ENCODE assay signal across 8 cellular contexts in genomic region chr2:172555522-172556283, GRCh38. TPM values are rescaled to one million over a fixed set of nuclear protein-coding genes. Genes with fewer than 3 reads are reported as not detected.
DNase-seq lines count a peak whose midpoint lies in the region; ATAC-seq and TF ChIP-seq lines count a peak whose summit lies in the region.

PDK1 (plus strand) TSS chr2:172556090; CDS start chr2:172556151, 61 bp downstream.

- H3K9me2 ChIP-seq in MM.1S (replicated peaks; ENCODE audit: insufficient read depth, low read length), result no peaks in the 10 kb centered on the region

- H3K79me1 ChIP-seq in neuronal stem cell (ENCODE audit: low read depth, low read length), result no peaks in the 10 kb centered on the region

- DNase-seq in GDM1 (lab: John Stamatoyannopoulos, UW) (peak; percentile 89), HCEC 1CT (peak; percentile 88), MM.1S (peak; percentile 91), SJCRH30 (peak; percentile 85 to 89), foreskin keratinocyte (peak; percentile 72 to 81), neuronal stem cell (ENCODE audit: low spot score) (peak; percentile 88)
- peak; percentile 81 for DNase-seq in activated gamma-delta T cell treated with anti-CD3 and anti-CD28 coated beads, Interleukin-2, amount 50 U/mL, for 16 hours (ENCODE audit: low read depth)

- H3K27ac ChIP-seq in MM.1S (ENCODE audit: low read length) (peak within 1 kb of the TSS; percentile 90), SJCRH30 (peak within 1 kb of the TSS; percentile 70), foreskin keratinocyte (peak within 1 kb of the TSS; percentile 84), neuronal stem cell (replicated peaks; ENCODE audit: low read length) (peak within 1 kb of the TSS; percentile 48)

- no peaks in the 10 kb centered on the region for H3K36me3 ChIP-seq in MM.1S (replicated peaks; ENCODE audit: insufficient read depth, low read length)
- H3K36me3 ChIP-seq in SJCRH30, result no peaks in the 10 kb centered on the region
- peaks cover 0 to 8% of the 10 kb centered on the region in 2 donors for H3K36me3 ChIP-seq in neuronal stem cell (replicated peaks in 1 of 2; ENCODE audit: control insufficient read depth in 2 of 2, insufficient read depth in 2 of 2, low read length in 2 of 2)

- no peak within 1 kb of the TSS for H3K4ac ChIP-seq in neuronal stem cell (ENCODE audit: low read length)

- no peak for TF ChIP-seq CTCF in MM.1S (IDR thresholded peaks at IDR 0.05; ENCODE audit: low read length)
- no peak for TF ChIP-seq CTCF in foreskin keratinocyte (conservative IDR thresholded peaks at IDR 0.05)
- no peak for TF ChIP-seq CTCF in subcutaneous adipose tissue (IDR thresholded peaks at IDR 0.05; ENCODE audit: low read depth)

- peak within 1 kb of the TSS; percentile 14 for H3K14ac ChIP-seq in neuronal stem cell (ENCODE audit: low read length)

- no CpG with 5 or more reads among the region's 88 CpGs for WGBS in neuronal stem cell (ENCODE audit: extremely low coverage in 2 of 2, insufficient read length in 2 of 2, insufficient replicate concordance in 1 of 2), 2 donors

- peak within 1 kb of the TSS; percentile 97 for H3K18ac ChIP-seq in neuronal stem cell (ENCODE audit: low read length)

- H2BK120ac ChIP-seq in neuronal stem cell (ENCODE audit: low read depth, low read length), result no peak within 1 kb of the TSS

- peak; percentile 84 for ATAC-seq in foreskin keratinocyte

- H2BK5ac ChIP-seq in neuronal stem cell (ENCODE audit: low read length), result no peak within 1 kb of the TSS

- H4K8ac ChIP-seq in neuronal stem cell (ENCODE audit: low read depth, low read length), result no peak within 1 kb of the TSS

- H3K9ac ChIP-seq in MM.1S (ENCODE audit: low read length) (peak within 1 kb of the TSS; percentile 84), neuronal stem cell (ENCODE audit: low read depth, low read length, poor library complexity) (peak within 1 kb of the TSS; percentile 91)

- H3K27me3 ChIP-seq in MM.1S (replicated peaks; ENCODE audit: insufficient read depth, low read length), result no peaks in the 10 kb centered on the region
- H3K27me3 ChIP-seq in SJCRH30, result no peaks in the 10 kb centered on the region
- H3K27me3 ChIP-seq in foreskin keratinocyte, result no peaks in the 10 kb centered on the region
- H3K27me3 ChIP-seq in neuronal stem cell (ENCODE audit: control insufficient read depth in 3 of 3, insufficient read depth in 3 of 3, low read depth in 1 of 3, low read length in 3 of 3), result peaks cover 0 to 6% (median 0%) of the 10 kb centered on the region in 3 experiments

- H4K20me1 ChIP-seq in MM.1S (ENCODE audit: insufficient read depth, low read length), result no peaks in the 10 kb centered on the region

- peak within 1 kb of the TSS; percentile 86 for H3K4me3 ChIP-seq in MM.1S (ENCODE audit: low read length)
- peak within 1 kb of the TSS; percentile 92 for H3K4me3 ChIP-seq in SJCRH30
- peak within 1 kb of the TSS; percentile 87 to 96 for H3K4me3 ChIP-seq in neuronal stem cell (ENCODE audit: low read length in 2 of 2)

- H2AFZ ChIP-seq in MM.1S (ENCODE audit: low read length), result peak within 1 kb of the TSS; percentile 69
- peak within 1 kb of the TSS; percentile 97 for H2AFZ ChIP-seq in neuronal stem cell (ENCODE audit: low read length)

- no peak within 1 kb of the TSS for H2AK5ac ChIP-seq in neuronal stem cell (ENCODE audit: low read depth, low read length)

- peak within 1 kb of the TSS; percentile 82 for H2BK12ac ChIP-seq in neuronal stem cell (ENCODE audit: low read length)

- peak within 1 kb of the TSS; percentile 99 for H3K23ac ChIP-seq in neuronal stem cell (ENCODE audit: low read depth, low read length, poor library complexity)

- H2BK15ac ChIP-seq in neuronal stem cell (ENCODE audit: low read length), result peak within 1 kb of the TSS; percentile 40

- peaks cover 44% of the 10 kb centered on the region for H3K4me1 ChIP-seq in MM.1S (ENCODE audit: low read length)
- peaks cover 2% of the 10 kb centered on the region; the same call in 1 of the 2 replicates for H3K4me1 ChIP-seq in SJCRH30
- H3K4me1 ChIP-seq in foreskin keratinocyte, result peaks cover 19% of the 10 kb centered on the region
- H3K4me1 ChIP-seq in neuronal stem cell (ENCODE audit: control insufficient read depth in 2 of 2, insufficient read depth in 1 of 2, low read depth in 1 of 2, low read length in 2 of 2), result peaks cover 4 to 11% of the 10 kb centered on the region in 2 donors

- H3K79me2 ChIP-seq in MM.1S (ENCODE audit: low read length), result peaks cover 98% of the 10 kb centered on the region

- H3K4me2 ChIP-seq in MM.1S (ENCODE audit: low read depth, low read length) (peak within 1 kb of the TSS; percentile 82), neuronal stem cell (ENCODE audit: insufficient read depth, low read length, poor library complexity, severe bottlenecking) (peak within 1 kb of the TSS; percentile 85)

- H3K9me3 ChIP-seq in MM.1S (replicated peaks; ENCODE audit: insufficient read depth, low read length), result no peaks in the 10 kb centered on the region
- H3K9me3 ChIP-seq in SJCRH30 (replicated peaks), result no peaks in the 10 kb centered on the region
- no peaks in the 10 kb centered on the region for H3K9me3 ChIP-seq in neuronal stem cell (replicated peaks in 1 of 2; ENCODE audit: control insufficient read depth in 2 of 2, insufficient read depth in 1 of 2, low read depth in 1 of 2, low read length in 2 of 2)

- H3F3A ChIP-seq in MM.1S (ENCODE audit: insufficient read depth, low read length), result peaks cover 49% of the 10 kb centered on the region

- no peak within 1 kb of the TSS for H4K91ac ChIP-seq in neuronal stem cell (ENCODE audit: low read depth, low read length, poor library complexity)

RNA-seq across cellular contexts. Expression of gene PDK1, which starts in this region (rescaled TPM):
- total RNA-seq in SJCRH30 (2014; rRNA removed; shearing (Covaris generic)), result 28.2 and 39.1 TPM in 2 replicates
- total RNA-seq in foreskin keratinocyte (7.1 and 7.8 TPM in 2 replicates), subcutaneous adipose tissue (10 to 100 TPM; 13.2 to 32.6 (median 18.1) TPM)
- polyA plus RNA-seq in foreskin keratinocyte, result 2.6 and 2.8 TPM in 2 replicates
- polyA plus RNA-seq in neuronal stem cell (2013, experiment 1 of 2), result 4.1 TPM
- 4.5 TPM for polyA plus RNA-seq in neuronal stem cell (2013, experiment 2 of 2)

Comparison
In these comparisons a context has a peak if more than half of its experiments do, and no peak if none do; other contexts are left out.
1. Peak in every context shown above with its lines: DNase-seq, ATAC-seq, H3K4me3 ChIP-seq and H3K27ac ChIP-seq.